ENCODE assay signal across 8 cellular contexts in genomic region chr20:46406986-46407670, GRCh38. TPM values are rescaled to one million over a fixed set of nuclear protein-coding genes. Genes with fewer than 3 reads are reported as not detected.
DNase-seq lines count a peak whose midpoint lies in the region; ATAC-seq, FAIRE-seq and TF ChIP-seq lines count a peak whose summit lies in the region.

No MANE protein-coding gene starts in this region.

- WGBS in psoas muscle, 3 donors = 14 to 17% (median 16%) methylated on average over 26 of the region's 26 CpGs
- 13% methylated on average over 26 of the region's 26 CpGs for WGBS in urinary bladder

- TF ChIP-seq CTCF in BE2C (IDR thresholded peaks at IDR 0.05; ENCODE audit: low read depth, low read length) (no peak), psoas muscle (IDR thresholded peaks at IDR 0.05) (no peak)

- no peak for FAIRE-seq in RCC 7860 (lab: Jason Lieb, UNC)

- no peaks in the 10 kb centered on the region for H3K9me3 ChIP-seq in BE2C
- H3K9me3 ChIP-seq in psoas muscle = no peaks in the 10 kb centered on the region

- peak; percentile 43 for DNase-seq in BE2C
- DNase-seq in RCC 7860 (ENCODE audit: low spot score) = peak; percentile 67
- DNase-seq in activated effector memory CD4-positive, alpha-beta T cell treated with anti-CD3 and anti-CD28 coated beads, Interleukin-2, amount 50 U/mL, for 16 hours = peak; percentile 96
- peak; percentile 81 for DNase-seq in cardiac septum (ENCODE audit: low spot score)
- DNase-seq in psoas muscle = peak; percentile 82 to 87

- peak; percentile 36 for ATAC-seq in GM19455 (IDR thresholded peaks at IDR 0.05; ENCODE audit: unreplicated experiment)
- peak; percentile 22 for ATAC-seq in HG03575 (IDR thresholded peaks at IDR 0.05; ENCODE audit: extremely low read depth, insufficient number of reproducible peaks, low FRiP score, unreplicated experiment)
- peak; percentile 67 to 78 (median 76) for ATAC-seq in psoas muscle

- intact Hi-C loops in cardiac septum (cut with DNase I) = loop anchor here (2.0 kb wide), 1 partner anchor 42 kb away; no protein-coding TSS in a partner anchor
- intact Hi-C loops in psoas muscle (cut with DNase I) = no loop called here

- H3K27me3 ChIP-seq in BE2C (no peaks in the 10 kb centered on the region; the same call in 1 of the 2 replicates), psoas muscle (ENCODE audit: insufficient read depth in 3 of 3, low read length in 2 of 3) (no peaks in the 10 kb centered on the region)

- H3K36me3 ChIP-seq in BE2C = no peaks in the 10 kb centered on the region
- H3K36me3 ChIP-seq in psoas muscle (ENCODE audit: insufficient read depth in 1 of 2, low read depth in 1 of 2) = peaks cover 0 to 7% of the 10 kb centered on the region in 2 donors
- H3K36me3 ChIP-seq in urinary bladder (ENCODE audit: insufficient read depth) = no peaks in the 10 kb centered on the region

- H3K4me1 ChIP-seq in BE2C (no peaks in the 10 kb centered on the region), psoas muscle (peaks cover 31% of the 10 kb centered on the region), urinary bladder (ENCODE audit: insufficient read depth) (peaks cover 2% of the 10 kb centered on the region)

- peak overlapping the region; percentile 76 for H3K4me3 ChIP-seq in BE2C (ENCODE audit: low read depth, low read length)
- H3K4me3 ChIP-seq in psoas muscle = peak overlapping the region; percentile 96
- peak overlapping the region; percentile 36 for H3K4me3 ChIP-seq in urinary bladder (ENCODE audit: low read depth, low read length)

- H3K27ac ChIP-seq in psoas muscle = peak overlapping the region; percentile 99
- H3K27ac ChIP-seq in urinary bladder (ENCODE audit: low read depth) = peak overlapping the region; percentile 3

RNA-seq across cellular contexts. Expression of gene ELMO2, which starts 0.7 kb away (rescaled TPM):
- polyA plus RNA-seq in BE2C (2012; ENCODE audit: insufficient read depth, insufficient read length, low read depth) = 29.6 TPM
- total RNA-seq in cardiac septum = 35.0 TPM
- 10 to 100 TPM; 36.7 to 60.7 (median 40.3) TPM for total RNA-seq in psoas muscle
- polyA plus RNA-seq in psoas muscle = 10 to 100 TPM; 21.2 to 49.4 (median 40.3) TPM
- total RNA-seq in urinary bladder = 41.6 TPM
- 31.2 TPM for polyA plus RNA-seq in urinary bladder

Comparison
In these comparisons a context has a peak if more than half of its experiments do, and no peak if none do; other contexts are left out.
1. Peak in every context shown above with its lines: DNase-seq, ATAC-seq, H3K4me3 ChIP-seq and H3K27ac ChIP-seq.
2. DNase-seq: peak in every context shown above with its lines; median percentile 96 in activated effector memory CD4-positive, alpha-beta T cell treated with anti-CD3 and anti-CD28 coated beads, Interleukin-2, amount 50 U/mL, for 16 hours; 84 in psoas muscle; 81 in cardiac septum; 67 in RCC 7860; 43 in BE2C.
3. H3K4me3 ChIP-seq: peak in every context shown above with its lines; median percentile 96 in psoas muscle; 76 in BE2C; 36 in urinary bladder.
4. ATAC-seq: peak in every context shown above with its lines; median percentile 76 in psoas muscle; 36 in GM19455; 22 in HG03575.